ENCODE assay signal across 21 cellular contexts in genomic region chr2:60400462-60400861, GRCh38.
A peak's percentile ranks its signal among the peaks of the same experiment; 100 is the strongest.
DNase-seq lines count a peak whose midpoint lies in the region; ATAC-seq and TF ChIP-seq lines count a peak whose summit lies in the region.
"Had no signal": no experiment of that assay in that cellular context is flagged by ENCODE, and none has a peak within 500 bp of the region (broad histone marks: within the 10 kb centered on the region; RNA-seq: fewer than 3 reads in every experiment).

No MANE protein-coding gene starts in this region.

- H3K4me1 Mint-ChIP-seq in GM23338 (peaks cover 18% of the 10 kb centered on the region), activated B cell treated with CpG ODN at 0.5 μM for 24 hours (peaks cover 53% of the 10 kb centered on the region), osteocyte (ENCODE audit: unreplicated experiment) (peaks cover 35% of the 10 kb centered on the region)

- no peak for TF ChIP-seq CTCF in GM23338 (conservative IDR thresholded peaks at IDR 0.05; ENCODE audit: low read depth in 2 of 2)
- no peak for TF ChIP-seq CTCF in activated B cell treated with CpG ODN at 0.5 μM for 24 hours (IDR thresholded peaks at IDR 0.05)
- no peak for TF ChIP-seq CTCF in osteocyte (IDR thresholded peaks at IDR 0.05)
- no peak for TF ChIP-seq CTCF in breast epithelium (IDR thresholded peaks at IDR 0.05)
- TF ChIP-seq CTCF in lower leg skin (IDR thresholded peaks at IDR 0.05): no peak

- H3K27ac ChIP-seq in BLaER1 treated with 17β-estradiol and CSF1 and Interleukin-3, amounts not matched to agents 10 nM and 100 nM: peak overlapping the region in 10 of 11 experiments; percentile 14 to 88 (median 76); a peak in 20 of 22 replicates
- H3K27ac ChIP-seq in GM23338 (ENCODE audit: low read depth) (no peak overlapping the region), breast epithelium (no peak overlapping the region)
- H3K27ac ChIP-seq: A549 had no signal

- TF ChIP-seq POLR2A in breast epithelium (IDR thresholded peaks at IDR 0.05) (no peak), lower leg skin (IDR thresholded peaks at IDR 0.05) (no peak)

- H3K79me2 ChIP-seq in GM23338 (replicated peaks; ENCODE audit: insufficient read depth): no peaks in the 10 kb centered on the region

- H3K4me3 Mint-ChIP-seq in GM23338 (no peak overlapping the region), activated B cell treated with CpG ODN at 0.5 μM for 24 hours (peak overlapping the region; percentile 56), osteocyte (ENCODE audit: unreplicated experiment) (no peak overlapping the region)
- H3K4me3 Mint-ChIP-seq: CD14-positive monocyte, HFFc6 had no signal

- peaks cover 5% of the 10 kb centered on the region for H3K27me3 Mint-ChIP-seq in GM23338 (ENCODE audit: insufficient read depth, low read depth, poor library complexity)
- H3K27me3 Mint-ChIP-seq in activated B cell treated with CpG ODN at 0.5 μM for 24 hours: no peaks in the 10 kb centered on the region
- no peaks in the 10 kb centered on the region for H3K27me3 Mint-ChIP-seq in osteocyte (ENCODE audit: unreplicated experiment)

- 61 to 67% methylated on average over 6 of the region's 6 CpGs for WGBS in lower leg skin, 2 donors

- no peak for ATAC-seq in GM23338
- peak; percentile 81 for ATAC-seq in activated B cell treated with CpG ODN at 0.5 μM for 24 hours (ENCODE audit: low read depth)
- ATAC-seq in HG03159 (IDR thresholded peaks at IDR 0.05; ENCODE audit: unreplicated experiment): no peak
- ATAC-seq: A549, SK-N-SH treated with all-trans-retinoic acid at 6 μM for 48 hours had no signal

- no peaks in the 10 kb centered on the region for H3K36me3 ChIP-seq in BLaER1 treated with 17β-estradiol and CSF1 and Interleukin-3, amounts not matched to agents 10 nM and 100 nM
- H3K36me3 ChIP-seq in GM23338 (ENCODE audit: insufficient read depth): no peaks in the 10 kb centered on the region
- no peaks in the 10 kb centered on the region for H3K36me3 ChIP-seq in breast epithelium

- H3K36me3 Mint-ChIP-seq in GM23338 (ENCODE audit: low read depth): no peaks in the 10 kb centered on the region
- peaks cover 4% of the 10 kb centered on the region for H3K36me3 Mint-ChIP-seq in activated B cell treated with CpG ODN at 0.5 μM for 24 hours (ENCODE audit: low read depth)
- H3K36me3 Mint-ChIP-seq in osteocyte (ENCODE audit: unreplicated experiment): no peaks in the 10 kb centered on the region
- H3K36me3 Mint-ChIP-seq: CD14-positive monocyte had no signal

- H4K20me1 ChIP-seq in BLaER1 treated with 17β-estradiol and CSF1 and Interleukin-3, amounts not matched to agents 10 nM and 100 nM: no peaks in the 10 kb centered on the region
- no peaks in the 10 kb centered on the region for H4K20me1 ChIP-seq in GM23338 (replicated peaks; ENCODE audit: insufficient read depth)

- intact Hi-C loops in activated B cell treated with CpG ODN at 0.5 μM for 24 hours (cut with micrococcal nuclease) (loop anchor here (1.0 kb wide), 1 partner anchor 8 kb away; no protein-coding TSS in a partner anchor), breast epithelium (cut with DNase I; ENCODE audit: low total_unique reads) (no loop called here), lower leg skin (cut with DNase I; ENCODE audit: low total_unique reads) (no loop called here)

- no peaks in the 10 kb centered on the region for H3K9me3 ChIP-seq in BLaER1 treated with 17β-estradiol and CSF1 and Interleukin-3, amounts not matched to agents 10 nM and 100 nM (replicated peaks in 1 of 11)
- no peaks in the 10 kb centered on the region for H3K9me3 ChIP-seq in breast epithelium
- H3K9me3 ChIP-seq: A549 had no signal

- CTCF ChIA-PET in activated B cell treated with CpG ODN at 0.5 μM for 24 hours (lab: Charles Lee): no interaction called here

- no peaks in the 10 kb centered on the region for H3F3A ChIP-seq in GM23338 (replicated peaks; ENCODE audit: low read depth)

- POLR2A ChIA-PET in activated B cell treated with CpG ODN at 0.5 μM for 24 hours (lab: Charles Lee): interaction anchor here (0.6 to 2.5 kb wide), 10 partner anchors 9 to 497 kb away, joined by 3 to 11 read pairs (median 6); no protein-coding TSS in a partner anchor

- peaks cover 16 to 81% (median 64%) of the 10 kb centered on the region in 10 experiments for H3K4me1 ChIP-seq in BLaER1 treated with 17β-estradiol and CSF1 and Interleukin-3, amounts not matched to agents 10 nM and 100 nM
- H3K4me1 ChIP-seq in GM23338 (ENCODE audit: insufficient read depth) (no peaks in the 10 kb centered on the region), breast epithelium (no peaks in the 10 kb centered on the region)
- H3K4me1 ChIP-seq: A549 had no signal

- peak overlapping the region; percentile 62 to 87 (median 78) for H3K4me2 ChIP-seq in BLaER1 treated with 17β-estradiol and CSF1 and Interleukin-3, amounts not matched to agents 10 nM and 100 nM
- H3K4me2 ChIP-seq in GM23338: no peak overlapping the region
- H3K4me2 ChIP-seq: A549 had no signal

- no peaks in the 10 kb centered on the region for H3K27me3 ChIP-seq in BLaER1 treated with 17β-estradiol and CSF1 and Interleukin-3, amounts not matched to agents 10 nM and 100 nM
- no peaks in the 10 kb centered on the region for H3K27me3 ChIP-seq in GM23338 (ENCODE audit: insufficient read depth)
- no peaks in the 10 kb centered on the region for H3K27me3 ChIP-seq in breast epithelium

- H3K9me3 Mint-ChIP-seq in GM23338: no peaks in the 10 kb centered on the region
- H3K9me3 Mint-ChIP-seq in activated B cell treated with CpG ODN at 0.5 μM for 24 hours: no peaks in the 10 kb centered on the region
- no peaks in the 10 kb centered on the region for H3K9me3 Mint-ChIP-seq in osteocyte (ENCODE audit: unreplicated experiment)

- peak overlapping the region; percentile 56; the same call in 1 of the 2 replicates for H2AFZ ChIP-seq in GM23338

- peak overlapping the region in 8 of 11 experiments; percentile 42 to 72 (median 62); a peak in 16 of 22 replicates for H3K9ac ChIP-seq in BLaER1 treated with 17β-estradiol and CSF1 and Interleukin-3, amounts not matched to agents 10 nM and 100 nM

- no peak for DNase-seq in GM23338 (ENCODE audit: low spot score)
- DNase-seq in activated B cell treated with CpG ODN at 0.5 μM for 24 hours: no peak
- DNase-seq in osteocyte (ENCODE audit: extremely low spot score, unreplicated experiment): no peak
- DNase-seq in Kasumi-1 (lab: John Stamatoyannopoulos, UW): no peak
- no peak for DNase-seq in breast epithelium (ENCODE audit: low spot score in 2 of 2)
- DNase-seq in lower leg skin (ENCODE audit: low spot score in 2 of 2): no peak
- DNase-seq: COR-L47; EL; HFFc6; NCI-H1417 treated with DMSO at 0.1 percent for 48 hours; NCI-H1930; NCI-H2171; NCI-H446 treated with DMSO at 0.1 percent for 48 hours; NK-92 treated with Interleukin-12 subunit alpha and Interleukin-12 subunit beta, amount 100 ng/mL, for 24 hours; OCI-M1; SHP77 treated with DMSO at 0.1 percent for 48 hours had no signal

- no peaks in the 10 kb centered on the region for H3K9me2 ChIP-seq in GM23338 (ENCODE audit: insufficient read depth)

- peak overlapping the region in 6 of 10 experiments; percentile 11 to 41 (median 22); a peak in 6 of 20 replicates for H3K4me3 ChIP-seq in BLaER1 treated with 17β-estradiol and CSF1 and Interleukin-3, amounts not matched to agents 10 nM and 100 nM
- H3K4me3 ChIP-seq in GM23338 (no peak overlapping the region), breast epithelium (no peak overlapping the region), lower leg skin (ENCODE audit: low read depth, poor library complexity, severe bottlenecking) (no peak overlapping the region)
- H3K4me3 ChIP-seq: A549 had no signal

- H3K27ac Mint-ChIP-seq in GM23338 (no peak overlapping the region), activated B cell treated with CpG ODN at 0.5 μM for 24 hours (peak overlapping the region; percentile 88), osteocyte (ENCODE audit: unreplicated experiment) (peak overlapping the region; percentile 76)
- H3K27ac Mint-ChIP-seq: HFFc6 had no signal

TF ChIP-seq in GM23338, 12 proteins besides CTCF, POLR2A, EP300 and RAD21:
- no peak for TF ChIP-seq CREB1 (CRISPR knock-in tag; IDR thresholded peaks at IDR 0.05; ENCODE audit: low read depth)

Comparison
In these comparisons a context has a peak if more than half of its experiments do, and no peak if none do; other contexts are left out.
1. H3K27ac ChIP-seq: peak in BLaER1 treated with 17β-estradiol and CSF1 and Interleukin-3, amounts not matched to agents 10 nM and 100 nM (10 of 11); none in GM23338 (single experiment) and breast epithelium (0 of 2).
2. H3K4me3 ChIP-seq: peak in BLaER1 treated with 17β-estradiol and CSF1 and Interleukin-3, amounts not matched to agents 10 nM and 100 nM (6 of 10); none in GM23338 (single experiment), breast epithelium (0 of 3) and lower leg skin (single experiment).